Comparison of ENCODE assay signal across 11 cellular contexts in the genomic region with DNA sequence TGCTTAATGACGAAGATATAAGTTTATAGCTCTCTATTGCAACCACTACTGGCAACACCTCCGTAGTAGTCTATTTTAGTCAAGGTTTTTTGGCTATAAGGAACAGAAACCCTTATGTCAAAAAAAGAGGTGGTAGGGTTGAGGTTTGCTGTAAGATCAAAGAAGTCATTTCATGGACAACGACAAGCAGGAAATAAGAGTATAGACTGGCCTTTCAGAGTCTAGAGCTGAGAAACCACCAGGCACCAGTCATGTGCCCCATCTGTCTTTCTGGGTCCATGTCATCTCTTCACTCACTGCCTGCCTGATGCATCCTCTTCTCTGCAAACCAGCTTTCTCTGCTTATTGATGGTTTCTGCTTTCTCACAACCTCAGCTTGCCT. TPM values are rescaled to one million over a fixed set of nuclear protein-coding genes. Genes with fewer than 3 reads are reported as not detected.
DNase-seq lines count a peak whose midpoint lies in the region; ATAC-seq and TF ChIP-seq lines count a peak whose summit lies in the region.
"Had no signal": no experiment of that assay in that cellular context is flagged by ENCODE, and none has a peak within 500 bp of the region (broad histone marks: within the 10 kb centered on the region; RNA-seq: fewer than 3 reads in every experiment).

No MANE protein-coding gene starts in this region.

- TF ChIP-seq CTCF in Peyer's patch (IDR thresholded peaks at IDR 0.05) (no peak), spleen (IDR thresholded peaks at IDR 0.05 in 8 of 11, conservative IDR thresholded peaks at IDR 0.05 in 3 of 11) (no peak), WTC11 (IDR thresholded peaks at IDR 0.05) (no peak), ovary (IDR thresholded peaks at IDR 0.05) (no peak)

- TF ChIP-seq EP300 in ovary (IDR thresholded peaks at IDR 0.05): no peak

- H3K36me3 ChIP-seq in Peyer's patch (no peaks in the 10 kb centered on the region), spleen (no peaks in the 10 kb centered on the region), ovary (no peaks in the 10 kb centered on the region)

- H3K27me3 ChIP-seq in Peyer's patch (no peaks in the 10 kb centered on the region), spleen (replicated peaks in 1 of 7) (no peaks in the 10 kb centered on the region), ovary (no peaks in the 10 kb centered on the region)

- H3K4me1 ChIP-seq in Peyer's patch (peaks cover 0 to 52% (median 10%) of the 10 kb centered on the region in 4 donors), spleen (peaks cover 10 to 45% (median 27%) of the 10 kb centered on the region in 6 donors), ovary (ENCODE audit: insufficient read depth) (peaks cover 16% of the 10 kb centered on the region)

- peaks cover 2% of the 10 kb centered on the region for H3K27me3 Mint-ChIP-seq in activated CD4-positive, alpha-beta T cell treated with anti-CD3 and anti-CD28 coated beads for 36 hours
- no peaks in the 10 kb centered on the region for H3K27me3 Mint-ChIP-seq in WTC11 (ENCODE audit: low read depth)

- peaks cover 6% of the 10 kb centered on the region for H3K36me3 Mint-ChIP-seq in activated CD4-positive, alpha-beta T cell treated with anti-CD3 and anti-CD28 coated beads for 36 hours (ENCODE audit: low read depth)
- H3K36me3 Mint-ChIP-seq in WTC11: no peaks in the 10 kb centered on the region

- WGBS in spleen, 5 donors: 38 to 55% (median 49%) methylated on average over 3 of the region's 3 CpGs
- 86 to 91% (median 91%) methylated on average over 3 of the region's 3 CpGs for WGBS in ovary, 3 donors

- ATAC-seq in activated CD4-positive, alpha-beta T cell treated with anti-CD3 and anti-CD28 coated beads for 36 hours: peak; percentile 87
- ATAC-seq in HG02798 (IDR thresholded peaks at IDR 0.05; ENCODE audit: poor library complexity, unreplicated experiment): peak; percentile 89
- no peak for ATAC-seq in WTC11
- ATAC-seq: A549, left lobe of liver had no signal

- peak overlapping the region; percentile 32 to 91 (median 78) for H3K27ac ChIP-seq in Peyer's patch
- peak overlapping the region; percentile 37 to 92 (median 82) for H3K27ac ChIP-seq in spleen
- no peak overlapping the region for H3K27ac ChIP-seq in ovary
- H3K27ac ChIP-seq: A549, KMS-11 had no signal

- H3K9me3 Mint-ChIP-seq in activated CD4-positive, alpha-beta T cell treated with anti-CD3 and anti-CD28 coated beads for 36 hours (ENCODE audit: low read depth): peaks cover 11% of the 10 kb centered on the region
- 0 out of 2 replicates have a peak, but pooled peaks cover 11% of the 10 kb centered on the region for H3K9me3 Mint-ChIP-seq in WTC11

- peak; percentile 62 for DNase-seq in activated CD4-positive, alpha-beta T cell treated with anti-CD3 and anti-CD28 coated beads for 36 hours
- no peak for DNase-seq in activated CD4-positive, alpha-beta T cell treated with anti-CD3 and anti-CD28 coated beads for 1 hour
- peak in 2 of 3 donors; percentile 36 to 62 for DNase-seq in Peyer's patch
- DNase-seq in spleen: no peak
- DNase-seq in WTC11 (ENCODE audit: low spot score): no peak
- no peak for DNase-seq in NCI-H526 (lab: John Stamatoyannopoulos, UW)
- DNase-seq in ovary: no peak

- no peak overlapping the region for H3K4me3 Mint-ChIP-seq in activated CD4-positive, alpha-beta T cell treated with anti-CD3 and anti-CD28 coated beads for 36 hours
- H3K4me3 Mint-ChIP-seq in WTC11: no peak overlapping the region

- TF ChIP-seq POLR2A in Peyer's patch (IDR thresholded peaks at IDR 0.05) (no peak), spleen (IDR thresholded peaks at IDR 0.05) (no peak), ovary (IDR thresholded peaks at IDR 0.05) (no peak)

- H3K27ac Mint-ChIP-seq in activated CD4-positive, alpha-beta T cell treated with anti-CD3 and anti-CD28 coated beads for 36 hours: peak overlapping the region; percentile 66
- no peak overlapping the region for H3K27ac Mint-ChIP-seq in WTC11

- H3K4me1 Mint-ChIP-seq in activated CD4-positive, alpha-beta T cell treated with anti-CD3 and anti-CD28 coated beads for 36 hours: peaks cover 54% of the 10 kb centered on the region
- H3K4me1 Mint-ChIP-seq in WTC11: no peaks in the 10 kb centered on the region

- H3K4me3 ChIP-seq in Peyer's patch (no peak overlapping the region), spleen (no peak overlapping the region), ovary (no peak overlapping the region)
- H3K4me3 ChIP-seq: A549 had no signal

- intact Hi-C loops in activated CD4-positive, alpha-beta T cell treated with anti-CD3 and anti-CD28 coated beads for 36 hours (cut with DNase I, micrococcal nuclease): loop anchor here in 1 of 2 experiments (1.0 to 10.0 kb wide), 2 partner anchors 20 to 1009 kb away; no protein-coding TSS in a partner anchor
- intact Hi-C loops in spleen (cut with DNase I; ENCODE audit: low total_unique reads) (no loop called here), ovary (cut with DNase I) (no loop called here)

- H3K9me3 ChIP-seq in Peyer's patch: no peaks in the 10 kb centered on the region
- peaks cover 0 to 5% (median 0%) of the 10 kb centered on the region in 8 donors for H3K9me3 ChIP-seq in spleen
- no peaks in the 10 kb centered on the region for H3K9me3 ChIP-seq in ovary
- H3K9me3 ChIP-seq: A549 had no signal

- POLR2A ChIA-PET in activated CD4-positive, alpha-beta T cell treated with anti-CD3 and anti-CD28 coated beads for 36 hours (lab: Charles Lee): interaction anchor here (0.6 to 1.1 kb wide), 4 partner anchors 18 to 483 kb away, joined by 3 to 5 read pairs (median 4); no protein-coding TSS in a partner anchor
- POLR2A ChIA-PET in WTC11 (lab: Charles Lee): no interaction called here

- CTCF ChIA-PET in activated CD4-positive, alpha-beta T cell treated with anti-CD3 and anti-CD28 coated beads for 36 hours (lab: Charles Lee): interaction anchor here (0.6 to 3.1 kb wide), 10 partner anchors 10 to 135 kb away, joined by 3 to 9 read pairs (median 4); no protein-coding TSS in a partner anchor
- CTCF ChIA-PET in WTC11 (lab: Charles Lee): interaction anchor here (1.0 kb wide), 1 partner anchor 9 kb away, joined by 3 read pairs; no protein-coding TSS in a partner anchor

TF ChIP-seq in WTC11, 78 proteins besides CTCF, POLR2A, EP300 and RAD21 (continues in another document):
- TF ChIP-seq ESRRA (CRISPR knock-in tag; IDR thresholded peaks at IDR 0.05; ENCODE audit: borderline replicate concordance): no peak
- TF ChIP-seq, protein P1, sequence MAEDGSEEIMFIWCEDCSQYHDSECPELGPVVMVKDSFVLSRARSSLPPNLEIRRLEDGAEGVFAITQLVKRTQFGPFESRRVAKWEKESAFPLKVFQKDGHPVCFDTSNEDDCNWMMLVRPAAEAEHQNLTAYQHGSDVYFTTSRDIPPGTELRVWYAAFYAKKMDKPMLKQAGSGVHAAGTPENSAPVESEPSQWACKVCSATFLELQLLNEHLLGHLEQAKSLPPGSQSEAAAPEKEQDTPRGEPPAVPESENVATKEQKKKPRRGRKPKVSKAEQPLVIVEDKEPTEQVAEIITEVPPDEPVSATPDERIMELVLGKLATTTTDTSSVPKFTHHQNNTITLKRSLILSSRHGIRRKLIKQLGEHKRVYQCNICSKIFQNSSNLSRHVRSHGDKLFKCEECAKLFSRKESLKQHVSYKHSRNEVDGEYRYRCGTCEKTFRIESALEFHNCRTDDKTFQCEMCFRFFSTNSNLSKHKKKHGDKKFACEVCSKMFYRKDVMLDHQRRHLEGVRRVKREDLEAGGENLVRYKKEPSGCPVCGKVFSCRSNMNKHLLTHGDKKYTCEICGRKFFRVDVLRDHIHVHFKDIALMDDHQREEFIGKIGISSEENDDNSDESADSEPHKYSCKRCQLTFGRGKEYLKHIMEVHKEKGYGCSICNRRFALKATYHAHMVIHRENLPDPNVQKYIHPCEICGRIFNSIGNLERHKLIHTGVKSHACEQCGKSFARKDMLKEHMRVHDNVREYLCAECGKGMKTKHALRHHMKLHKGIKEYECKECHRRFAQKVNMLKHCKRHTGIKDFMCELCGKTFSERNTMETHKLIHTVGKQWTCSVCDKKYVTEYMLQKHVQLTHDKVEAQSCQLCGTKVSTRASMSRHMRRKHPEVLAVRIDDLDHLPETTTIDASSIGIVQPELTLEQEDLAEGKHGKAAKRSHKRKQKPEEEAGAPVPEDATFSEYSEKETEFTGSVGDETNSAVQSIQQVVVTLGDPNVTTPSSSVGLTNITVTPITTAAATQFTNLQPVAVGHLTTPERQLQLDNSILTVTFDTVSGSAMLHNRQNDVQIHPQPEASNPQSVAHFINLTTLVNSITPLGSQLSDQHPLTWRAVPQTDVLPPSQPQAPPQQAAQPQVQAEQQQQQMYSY (CRISPR knock-in tag; IDR thresholded peaks at IDR 0.05): no peak
- TF ChIP-seq TEAD4 (CRISPR knock-in tag; IDR thresholded peaks at IDR 0.05): no peak

RNA-seq across cellular contexts. Expression of gene THBS1, which starts 42.7 kb away (rescaled TPM):
- total RNA-seq in activated CD4-positive, alpha-beta T cell treated with anti-CD3 and anti-CD28 coated beads for 36 hours: under 1 TPM; 0.23 to 0.57 TPM
- total RNA-seq in Peyer's patch (100 to 1,000 TPM in 3 of 4 donors, 10 to 100 TPM in 1; 68.7 to 784 (median 139) TPM), spleen (1,000 to 10,000 TPM in 1 of 7 donors, 100 to 1,000 TPM in 6; 156 to 1,022 (median 509) TPM), WTC11 (2021) (37.1 to 41.4 TPM (median 41.2 TPM) in 3 replicates), ovary (100 to 1,000 TPM in 6 of 7 donors, 10 to 100 TPM in 1; 53.6 to 428 (median 234) TPM)
- polyA plus RNA-seq in spleen (10 to 100 TPM in 2 of 3 donors, 1 to 10 TPM in 1; 8.4 to 18.4 (median 17.2) TPM), ovary (100 to 1,000 TPM in 1 of 2 donors, 10 to 100 TPM in 1; 64.4 to 118 TPM)

Comparison
In these comparisons a context has a peak if more than half of its experiments do, and no peak if none do; other contexts are left out.
1. DNase-seq: peak in activated CD4-positive, alpha-beta T cell treated with anti-CD3 and anti-CD28 coated beads for 36 hours (single experiment) and Peyer's patch (2 of 3); none in activated CD4-positive, alpha-beta T cell treated with anti-CD3 and anti-CD28 coated beads for 1 hour (single experiment), spleen (single experiment), WTC11 (single experiment), NCI-H526 (0 of 2) and ovary (0 of 5).
2. H3K27ac ChIP-seq: peak in Peyer's patch (4 of 4) and spleen (8 of 8); none in ovary (0 of 2).
3. RNA of gene THBS1, which starts 42.7 kb away (total RNA-seq): 156 to 1,022 TPM in spleen, 53.6 to 428 TPM in ovary, 68.7 to 784 TPM in Peyer's patch and 37.1 to 41.4 TPM in WTC11; 0.23 to 0.57 TPM in activated CD4-positive, alpha-beta T cell treated with anti-CD3 and anti-CD28 coated beads for 36 hours; every median in the first group is over 10 times any median in the second.